Comparison of ENCODE assay signal across 22 cellular contexts in the genomic region with DNA sequence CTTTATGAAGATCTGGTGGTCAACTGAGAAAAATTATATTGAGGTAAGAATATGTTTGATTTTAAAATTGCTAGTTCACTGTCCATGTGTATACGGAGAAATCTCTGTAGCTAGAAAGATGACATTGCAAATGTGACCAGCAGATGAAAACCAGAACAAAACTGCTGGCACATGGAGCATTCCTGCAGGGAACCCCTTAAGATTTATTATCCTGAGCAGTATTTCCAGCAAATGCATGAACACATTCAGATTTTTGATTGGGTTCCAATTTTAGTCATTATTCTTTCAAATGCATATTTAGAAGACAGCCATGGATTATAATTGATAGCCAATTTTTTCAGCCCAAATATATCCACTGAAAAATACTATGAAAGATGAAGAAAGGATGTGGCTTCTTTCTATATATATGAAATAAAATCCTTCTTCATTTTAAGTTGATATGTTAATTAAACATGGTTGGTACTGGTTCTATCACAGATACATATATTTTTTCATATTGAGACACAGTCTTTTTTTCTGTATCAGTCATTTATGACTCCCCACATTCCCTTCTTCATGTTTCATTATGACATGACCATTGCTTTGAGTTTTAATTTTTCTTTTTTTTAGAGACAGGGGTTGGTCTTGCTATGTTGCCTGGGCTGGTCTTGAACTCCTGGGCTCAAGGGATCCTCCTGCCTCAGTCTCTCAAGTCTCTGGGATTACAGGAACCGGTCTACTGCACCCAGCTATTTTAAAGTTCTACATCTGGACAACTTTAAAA.
DNase-seq lines count a peak whose midpoint lies in the region; ATAC-seq, FAIRE-seq and TF ChIP-seq lines count a peak whose summit lies in the region.
"Had no signal": no experiment of that assay in that cellular context is flagged by ENCODE, and none has a peak within 500 bp of the region (broad histone marks: within the 10 kb centered on the region; RNA-seq: fewer than 3 reads in every experiment).

No MANE protein-coding gene starts in this region.

- H4K20me1 ChIP-seq in astrocyte (ENCODE audit: insufficient read depth, low read length), result no peaks in the 10 kb centered on the region

- no peaks in the 10 kb centered on the region for H3K9me3 Mint-ChIP-seq in CD8-positive, alpha-beta memory T cell
- no peaks in the 10 kb centered on the region for H3K9me3 Mint-ChIP-seq in astrocyte (ENCODE audit: unreplicated experiment)
- H3K9me3 Mint-ChIP-seq in naive B cell, result peaks cover 0 to 1% (median 0%) of the 10 kb centered on the region in 7 donors
- H3K9me3 Mint-ChIP-seq: neural progenitor cell; stimulated activated naive CD8-positive, alpha-beta T cell treated with anti-CD3 and anti-CD28 coated beads, Interleukin-15, amount 100 ng/mL, for 72 hours had no signal

- FAIRE-seq in astrocyte (lab: Jason Lieb, UNC), result no peak
- FAIRE-seq: D721Med had no signal

- no peak overlapping the region for H3K4me3 ChIP-seq in CD8-positive, alpha-beta memory T cell (ENCODE audit: low read length)
- H3K4me3 ChIP-seq in astrocyte (ENCODE audit: insufficient read depth, low read depth, low read length) (no peak overlapping the region), aorta (ENCODE audit: low read length in 2 of 2) (no peak overlapping the region)
- H3K4me3 ChIP-seq: neural progenitor cell, prostate gland had no signal

- TF ChIP-seq CTCF in astrocyte (IDR thresholded peaks at IDR 0.05; ENCODE audit: insufficient read depth, low read depth, low read length), result no peak

- H2AFZ ChIP-seq in astrocyte (ENCODE audit: low read depth, low read length), result no peak overlapping the region
- H2AFZ ChIP-seq: neural progenitor cell had no signal

- H3K4me3 Mint-ChIP-seq in CD8-positive, alpha-beta memory T cell, result no peak overlapping the region
- H3K4me3 Mint-ChIP-seq in astrocyte (ENCODE audit: unreplicated experiment) (no peak overlapping the region), naive B cell (no peak overlapping the region)
- H3K4me3 Mint-ChIP-seq: neural progenitor cell; stimulated activated naive CD8-positive, alpha-beta T cell treated with anti-CD3 and anti-CD28 coated beads, Interleukin-15, amount 100 ng/mL, for 72 hours had no signal

- no peaks in the 10 kb centered on the region for H3K27me3 Mint-ChIP-seq in CD8-positive, alpha-beta memory T cell
- no peaks in the 10 kb centered on the region for H3K27me3 Mint-ChIP-seq in astrocyte (ENCODE audit: low read depth, unreplicated experiment)
- H3K27me3 Mint-ChIP-seq in naive B cell, result no peaks in the 10 kb centered on the region
- H3K27me3 Mint-ChIP-seq: stimulated activated naive CD8-positive, alpha-beta T cell treated with anti-CD3 and anti-CD28 coated beads, Interleukin-15, amount 100 ng/mL, for 72 hours had no signal

- no peaks in the 10 kb centered on the region for H3K27me3 ChIP-seq in CD8-positive, alpha-beta memory T cell (ENCODE audit: insufficient read depth, low read length, poor library complexity, severe bottlenecking)
- H3K27me3 ChIP-seq in astrocyte (ENCODE audit: insufficient read depth, low read length), result no peaks in the 10 kb centered on the region
- no peaks in the 10 kb centered on the region for H3K27me3 ChIP-seq in aorta (ENCODE audit: control insufficient read depth in 1 of 2, insufficient read depth in 2 of 2, low read length in 1 of 2)
- H3K27me3 ChIP-seq: BE2C, neural progenitor cell had no signal

- 62 to 69% methylated on average over 2 of the region's 2 CpGs for WGBS in aorta, 2 donors

- no peak overlapping the region for H3K9ac ChIP-seq in astrocyte (ENCODE audit: low read length)
- H3K9ac ChIP-seq: neural progenitor cell had no signal

- H3K4me1 Mint-ChIP-seq in CD8-positive, alpha-beta memory T cell, result peaks cover 58 to 86% (median 74%) of the 10 kb centered on the region in 3 donors
- H3K4me1 Mint-ChIP-seq in astrocyte (ENCODE audit: low read depth, unreplicated experiment), result peaks cover 2% of the 10 kb centered on the region
- H3K4me1 Mint-ChIP-seq in naive B cell, result peaks cover 24 to 34% (median 34%) of the 10 kb centered on the region in 3 donors

- H3K27ac ChIP-seq in CD8-positive, alpha-beta memory T cell (ENCODE audit: low read depth, low read length), result no peak overlapping the region
- no peak overlapping the region for H3K27ac ChIP-seq in astrocyte (ENCODE audit: low read depth, low read length)
- no peak overlapping the region for H3K27ac ChIP-seq in aorta (ENCODE audit: low read depth in 1 of 2, low read length in 2 of 2)
- H3K27ac ChIP-seq: 22Rv1, neural progenitor cell, prostate gland, RWPE1 had no signal

- H3K79me2 ChIP-seq in astrocyte (ENCODE audit: insufficient read depth, low read length), result no peaks in the 10 kb centered on the region

- H3K36me3 ChIP-seq in CD8-positive, alpha-beta memory T cell (ENCODE audit: insufficient read depth, low read length), result peaks cover 8% of the 10 kb centered on the region
- no peaks in the 10 kb centered on the region for H3K36me3 ChIP-seq in astrocyte (ENCODE audit: insufficient read depth, low read length)
- H3K36me3 ChIP-seq in aorta (ENCODE audit: control insufficient read depth in 1 of 2, insufficient read depth in 2 of 2, low read length in 1 of 2), result no peaks in the 10 kb centered on the region
- H3K36me3 ChIP-seq: BE2C, neural progenitor cell, prostate gland had no signal

- POLR2A ChIA-PET in CD8-positive, alpha-beta memory T cell (lab: Charles Lee), result interaction anchor here (1.9 kb wide), 1 partner anchor 8 kb away, joined by 6 read pairs; no protein-coding TSS in a partner anchor

- DNase-seq in NCI-H446 treated with DMSO at 0.1 percent for 48 hours (lab: John Stamatoyannopoulos, UW), result peak; percentile 0
- DNase-seq in NCI-H446 (lab: John Stamatoyannopoulos, UW), result no peak
- no peak for DNase-seq in CD8-positive, alpha-beta memory T cell
- DNase-seq in astrocyte (ENCODE audit: low read depth), result peak; percentile 53
- no peak for DNase-seq in naive B cell
- no peak for DNase-seq in OCI-M1 (lab: John Stamatoyannopoulos, UW)
- DNase-seq in aorta, result no peak
- DNase-seq: activated effector memory CD4-positive, alpha-beta T cell treated with anti-CD3 and anti-CD28 coated beads, Interleukin-2, amount 50 U/mL, for 16 hours; anterior cingulate cortex; BE2C; cerebellar nuclear complex; kidney glomerular epithelial cell; mesendoderm; NCI-H526 treated with DMSO at 0.1 percent for 48 hours; stimulated activated naive CD8-positive, alpha-beta T cell treated with anti-CD3 and anti-CD28 coated beads, Interleukin-15, amount 100 ng/mL, for 72 hours; trophoblast cell had no signal

- ATAC-seq in naive B cell (ENCODE audit: low read depth in 2 of 2), result no peak
- no peak for ATAC-seq in HG02981 (IDR thresholded peaks at IDR 0.05; ENCODE audit: unreplicated experiment)
- no peak for ATAC-seq in aorta (ENCODE audit: low FRiP score)
- ATAC-seq: stimulated activated naive CD8-positive, alpha-beta T cell treated with anti-CD3 and anti-CD28 coated beads, Interleukin-15, amount 100 ng/mL, for 72 hours had no signal

- intact Hi-C loops in aorta (cut with DNase I), result loop anchor here (10.0 kb wide), 4 partner anchors 77 to 1467 kb away; no protein-coding TSS in a partner anchor

- no peaks in the 10 kb centered on the region for H3K9me3 ChIP-seq in CD8-positive, alpha-beta memory T cell (ENCODE audit: low read length)
- H3K9me3 ChIP-seq in astrocyte (ENCODE audit: insufficient read depth, low read depth, low read length), result no peaks in the 10 kb centered on the region
- H3K9me3 ChIP-seq in aorta (ENCODE audit: control insufficient read depth, low read length), result no peaks in the 10 kb centered on the region
- H3K9me3 ChIP-seq: BE2C, prostate gland had no signal

- H3K4me2 ChIP-seq in astrocyte (ENCODE audit: low read length), result no peak overlapping the region
- H3K4me2 ChIP-seq: neural progenitor cell had no signal

- CTCF ChIA-PET in CD8-positive, alpha-beta memory T cell (lab: Charles Lee), result interaction anchor here (0.6 to 4.0 kb wide), 2 partner anchors 9 to 694 kb away, joined by 3 to 33 read pairs; no protein-coding TSS in a partner anchor

- peaks cover 0 to 34% (median 20%) of the 10 kb centered on the region in 3 donors for H3K36me3 Mint-ChIP-seq in CD8-positive, alpha-beta memory T cell
- peaks cover 1% of the 10 kb centered on the region for H3K36me3 Mint-ChIP-seq in astrocyte (ENCODE audit: low read depth, unreplicated experiment)
- H3K36me3 Mint-ChIP-seq in naive B cell, result peaks cover 5 to 10% of the 10 kb centered on the region in 2 donors

- H3K27ac Mint-ChIP-seq in CD8-positive, alpha-beta memory T cell, result peak overlapping the region; percentile 33 to 95 (median 76)
- H3K27ac Mint-ChIP-seq in astrocyte (ENCODE audit: unreplicated experiment) (no peak overlapping the region), naive B cell (peak overlapping the region in 5 of 6 donors; percentile 43 to 95 (median 56))
- H3K27ac Mint-ChIP-seq: neural progenitor cell had no signal

- H3K4me1 ChIP-seq in CD8-positive, alpha-beta memory T cell (ENCODE audit: insufficient read depth, low read length), result peaks cover 39% of the 10 kb centered on the region
- H3K4me1 ChIP-seq in astrocyte (ENCODE audit: insufficient read depth, low read length), result no peaks in the 10 kb centered on the region
- no peaks in the 10 kb centered on the region for H3K4me1 ChIP-seq in aorta (ENCODE audit: control insufficient read depth in 1 of 2, insufficient read depth in 2 of 2, low read length in 2 of 2)
- H3K4me1 ChIP-seq: prostate gland had no signal

Comparison
In these comparisons a context has a peak if more than half of its experiments do, and no peak if none do; other contexts are left out.
1. DNase-seq: peak in NCI-H446 treated with DMSO at 0.1 percent for 48 hours (single experiment) and astrocyte (single experiment); none in NCI-H446 (0 of 2), CD8-positive, alpha-beta memory T cell (0 of 5), naive B cell (single experiment), OCI-M1 (single experiment) and aorta (0 of 2).